In genomic region chr21:41726058-41726558, GRCh38 we compare ENCODE assay signal across 18 cellular contexts. TPM values are rescaled to one million over a fixed set of nuclear protein-coding genes. Genes with fewer than 3 reads are reported as not detected.
DNase-seq lines count a peak whose midpoint lies in the region; ATAC-seq, FAIRE-seq and TF ChIP-seq lines count a peak whose summit lies in the region.
"Had no signal": no experiment of that assay in that cellular context is flagged by ENCODE, and none has a peak within 500 bp of the region (broad histone marks: within the 10 kb centered on the region; RNA-seq: fewer than 3 reads in every experiment).

No MANE protein-coding gene starts in this region.

- ATAC-seq in sciatic nerve (peak; percentile 62), GM21381 (IDR thresholded peaks at IDR 0.05; ENCODE audit: unreplicated experiment) (no peak)
- ATAC-seq: stimulated activated effector memory CD8-positive, alpha-beta T cell treated with anti-CD3 and anti-CD28 coated beads, Interleukin-12 subunit alpha, Interleukin-12 subunit beta, amount 100 ng/mL, for 72 hours had no signal

- FAIRE-seq in astrocyte (lab: Jason Lieb, UNC) = no peak

- H3K4me3 ChIP-seq in HUES48 (ENCODE audit: low read depth, low read length) = peak overlapping the region; percentile 55; the same call in 1 of the 2 replicates
- H3K4me3 ChIP-seq in astrocyte (ENCODE audit: insufficient read depth, low read depth, low read length) = no peak overlapping the region
- peak overlapping the region; percentile 61; the same call in 1 of the 2 replicates for H3K4me3 ChIP-seq in iPS-20b (ENCODE audit: low read length)
- H3K4me3 ChIP-seq: vagina had no signal

- peak overlapping the region; percentile 69 for H2AFZ ChIP-seq in astrocyte (ENCODE audit: low read depth, low read length)

- H3K4me3 Mint-ChIP-seq in astrocyte (ENCODE audit: unreplicated experiment) (no peak overlapping the region), type B pancreatic cell (no peak overlapping the region)
- H3K4me3 Mint-ChIP-seq: stimulated activated effector memory CD8-positive, alpha-beta T cell treated with anti-CD3 and anti-CD28 coated beads, Interleukin-12 subunit alpha, Interleukin-12 subunit beta, amount 100 ng/mL, for 72 hours had no signal

- H3K27me3 ChIP-seq in HUES48 (ENCODE audit: control insufficient read depth, insufficient read depth, low read length) = peaks cover 30% of the 10 kb centered on the region
- no peaks in the 10 kb centered on the region for H3K27me3 ChIP-seq in astrocyte (ENCODE audit: insufficient read depth, low read length)
- peaks cover 27% of the 10 kb centered on the region for H3K27me3 ChIP-seq in iPS-20b (ENCODE audit: insufficient read depth, low read length)
- H3K27me3 ChIP-seq: brain microvascular endothelial cell, vagina had no signal

- H3K9me3 Mint-ChIP-seq in astrocyte (ENCODE audit: unreplicated experiment) (no peaks in the 10 kb centered on the region), type B pancreatic cell (peaks cover under 1% of the 10 kb centered on the region)
- H3K9me3 Mint-ChIP-seq: stimulated activated effector memory CD8-positive, alpha-beta T cell treated with anti-CD3 and anti-CD28 coated beads, Interleukin-12 subunit alpha, Interleukin-12 subunit beta, amount 100 ng/mL, for 72 hours had no signal

- H3K27me3 Mint-ChIP-seq in astrocyte (ENCODE audit: low read depth, unreplicated experiment) (peaks cover 44% of the 10 kb centered on the region), type B pancreatic cell (no peaks in the 10 kb centered on the region)

- intact Hi-C loops in sciatic nerve (cut with DNase I) = no loop called here

- H3K36me3 Mint-ChIP-seq in astrocyte (ENCODE audit: low read depth, unreplicated experiment) (no peaks in the 10 kb centered on the region), type B pancreatic cell (no peaks in the 10 kb centered on the region)
- H3K36me3 Mint-ChIP-seq: CD4-positive, CD25-positive, alpha-beta regulatory T cell; stimulated activated effector memory CD8-positive, alpha-beta T cell treated with anti-CD3 and anti-CD28 coated beads, Interleukin-12 subunit alpha, Interleukin-12 subunit beta, amount 100 ng/mL, for 72 hours had no signal

- H3K27ac ChIP-seq in HUES48 (ENCODE audit: low read depth, low read length) (no peak overlapping the region), astrocyte (ENCODE audit: low read depth, low read length) (no peak overlapping the region), iPS-20b (ENCODE audit: low read length) (no peak overlapping the region)
- H3K27ac ChIP-seq: brain microvascular endothelial cell, VCaP had no signal

- no peaks in the 10 kb centered on the region for H4K20me1 ChIP-seq in astrocyte (ENCODE audit: insufficient read depth, low read length)

- H3K27ac Mint-ChIP-seq in astrocyte (ENCODE audit: unreplicated experiment) (no peak overlapping the region), type B pancreatic cell (no peak overlapping the region)
- H3K27ac Mint-ChIP-seq: CD4-positive, CD25-positive, alpha-beta regulatory T cell; stimulated activated effector memory CD8-positive, alpha-beta T cell treated with anti-CD3 and anti-CD28 coated beads, Interleukin-12 subunit alpha, Interleukin-12 subunit beta, amount 100 ng/mL, for 72 hours had no signal

- H3K4me1 Mint-ChIP-seq in astrocyte (ENCODE audit: low read depth, unreplicated experiment) (peaks cover 6% of the 10 kb centered on the region), type B pancreatic cell (ENCODE audit: unreplicated experiment) (peaks cover 21% of the 10 kb centered on the region)

- H3K36me3 ChIP-seq in HUES48 (ENCODE audit: control insufficient read depth, insufficient read depth, low read length) (no peaks in the 10 kb centered on the region), astrocyte (ENCODE audit: insufficient read depth, low read length) (no peaks in the 10 kb centered on the region), iPS-20b (ENCODE audit: insufficient read depth, low read depth, low read length) (no peaks in the 10 kb centered on the region)
- H3K36me3 ChIP-seq: brain microvascular endothelial cell, vagina had no signal

- TF ChIP-seq CTCF in astrocyte (IDR thresholded peaks at IDR 0.05; ENCODE audit: insufficient read depth, low read depth, low read length) = no peak
- TF ChIP-seq CTCF in type B pancreatic cell (conservative IDR thresholded peaks at IDR 0.05) = no peak

- no peaks in the 10 kb centered on the region for H3K9me3 ChIP-seq in HUES48 (ENCODE audit: control insufficient read depth, insufficient read depth, low read length)
- H3K9me3 ChIP-seq in astrocyte (ENCODE audit: insufficient read depth, low read depth, low read length) = no peaks in the 10 kb centered on the region
- no peaks in the 10 kb centered on the region for H3K9me3 ChIP-seq in iPS-20b (ENCODE audit: insufficient read depth, low read depth, low read length)
- H3K9me3 ChIP-seq: vagina had no signal

- no peak overlapping the region for H3K9ac ChIP-seq in HUES48 (ENCODE audit: low read depth, low read length)
- H3K9ac ChIP-seq in astrocyte (ENCODE audit: low read length) = no peak overlapping the region
- no peak overlapping the region for H3K9ac ChIP-seq in iPS-20b (ENCODE audit: low read depth, low read length)

- no peak overlapping the region for H3K4me2 ChIP-seq in astrocyte (ENCODE audit: low read length)

- H3K4me1 ChIP-seq in HUES48 (ENCODE audit: control insufficient read depth, insufficient read depth, low read length) (peaks cover 8% of the 10 kb centered on the region), astrocyte (ENCODE audit: insufficient read depth, low read length) (peaks cover 24% of the 10 kb centered on the region), iPS-20b (ENCODE audit: insufficient read depth, low read length) (no peaks in the 10 kb centered on the region; the same call in 1 of the 2 replicates)

- H3K79me2 ChIP-seq in astrocyte (ENCODE audit: insufficient read depth, low read length) = no peaks in the 10 kb centered on the region

- DNase-seq in astrocyte (ENCODE audit: low read depth) = no peak
- no peak for DNase-seq in sciatic nerve (ENCODE audit: low spot score)
- no peak for DNase-seq in NOMO-1 treated with dmso at 0.1 percent for 144 hours (lab: John Stamatoyannopoulos, UW; ENCODE audit: unreplicated experiment)
- DNase-seq in type B pancreatic cell (ENCODE audit: extremely low spot score, unreplicated experiment) = no peak
- DNase-seq: activated naive CD4-positive, alpha-beta T cell; brain microvascular endothelial cell; CD4-positive, CD25-positive, alpha-beta regulatory T cell; KBM-7; NCI-H1417 treated with DMSO at 0.1 percent for 48 hours; NCI-H446; nucleus accumbens had no signal

RNA-seq across cellular contexts. Expression of gene RIPK4, which starts 40.7 kb away (rescaled TPM):
- total RNA-seq in astrocyte = 1.1 and 1.8 TPM in 2 replicates
- 0.09 TPM for total RNA-seq in sciatic nerve
- 13.7 and 30.3 TPM in 2 replicates for total RNA-seq in type B pancreatic cell (ENCODE audit: low replicate concordance)
- total RNA-seq: mesenteric fat pad had no signal
